Comparison of ENCODE assay signal across 29 cellular contexts in genomic region chr22:20458530-20459151, GRCh38. TPM values are rescaled to one million over a fixed set of nuclear protein-coding genes. Genes with fewer than 3 reads are reported as not detected.
DNase-seq lines count a peak whose midpoint lies in the region; ATAC-seq, FAIRE-seq and TF ChIP-seq lines count a peak whose summit lies in the region.
"Had no signal": no experiment of that assay in that cellular context is flagged by ENCODE, and none has a peak within 500 bp of the region (broad histone marks: within the 10 kb centered on the region; RNA-seq: fewer than 3 reads in every experiment).

No MANE protein-coding gene starts in this region.

- TF ChIP-seq CTCF in K562 (IDR thresholded peaks at IDR 0.05 in 2 of 3, conservative IDR thresholded peaks at IDR 0.05 in 1 of 3; ENCODE audit: insufficient read depth in 2 of 3, low read depth in 1 of 3, low read length in 3 of 3) (no peak), neural crest cell (conservative IDR thresholded peaks at IDR 0.05) (no peak), upper lobe of right lung (IDR thresholded peaks at IDR 0.05) (no peak)

- H3K36me3 Mint-ChIP-seq in activated naive CD8-positive, alpha-beta T cell treated with anti-CD3 and anti-CD28 coated beads, Interleukin-2, amount 10 ng/mL, durations not matched to agents 7 days and 5 days, result peaks cover 19% of the 10 kb centered on the region
- H3K36me3 Mint-ChIP-seq in activated naive CD8-positive, alpha-beta T cell treated with anti-CD3 and anti-CD28 coated beads for 36 hours, result peaks cover 9% of the 10 kb centered on the region
- H3K36me3 Mint-ChIP-seq in neural crest cell (ENCODE audit: low read depth), result peaks cover 10% of the 10 kb centered on the region

- no peaks in the 10 kb centered on the region for H3K27me3 Mint-ChIP-seq in activated naive CD8-positive, alpha-beta T cell treated with anti-CD3 and anti-CD28 coated beads, Interleukin-2, amount 10 ng/mL, durations not matched to agents 7 days and 5 days
- H3K27me3 Mint-ChIP-seq in activated naive CD8-positive, alpha-beta T cell treated with anti-CD3 and anti-CD28 coated beads for 36 hours, result no peaks in the 10 kb centered on the region
- no peaks in the 10 kb centered on the region for H3K27me3 Mint-ChIP-seq in neural crest cell (ENCODE audit: low read depth)
- H3K27me3 Mint-ChIP-seq: CD8-positive, alpha-beta memory T cell; IgD-negative memory B cell had no signal

- no peaks in the 10 kb centered on the region for H3K9me1 ChIP-seq in K562 (ENCODE audit: control insufficient read depth, insufficient read depth, low read length)

- H3K4me1 Mint-ChIP-seq in activated naive CD8-positive, alpha-beta T cell treated with anti-CD3 and anti-CD28 coated beads, Interleukin-2, amount 10 ng/mL, durations not matched to agents 7 days and 5 days, result peaks cover 23% of the 10 kb centered on the region
- H3K4me1 Mint-ChIP-seq in activated naive CD8-positive, alpha-beta T cell treated with anti-CD3 and anti-CD28 coated beads for 36 hours, result peaks cover 32% of the 10 kb centered on the region
- peaks cover 26% of the 10 kb centered on the region for H3K4me1 Mint-ChIP-seq in neural crest cell

- FAIRE-seq in K562 (lab: Jason Lieb, UNC), result no peak
- FAIRE-seq: G401.6, GM12892 had no signal

- in situ Hi-C loops in K562 (cut with MboI), result loop anchor here (5.0 kb wide), 2 partner anchors 36 to 301 kb away; no protein-coding TSS in a partner anchor

- H3K9me3 ChIP-seq in K562 (replicated peaks; ENCODE audit: control insufficient read depth, insufficient read depth, low read depth, low read length) (no peaks in the 10 kb centered on the region), upper lobe of right lung (no peaks in the 10 kb centered on the region)

- H3K27me3 ChIP-seq in K562 (ENCODE audit: control insufficient read depth in 2 of 2, insufficient read depth in 2 of 2, low read length in 2 of 2), result peaks cover 0 to under 1% of the 10 kb centered on the region in 2 experiments; a peak in 2 of 5 replicates
- no peaks in the 10 kb centered on the region for H3K27me3 ChIP-seq in upper lobe of right lung

- peaks cover 16% of the 10 kb centered on the region for H4K20me1 ChIP-seq in K562 (replicated peaks; ENCODE audit: control insufficient read depth, insufficient read depth, low read length)

- H3K4me3 Mint-ChIP-seq in activated naive CD8-positive, alpha-beta T cell treated with anti-CD3 and anti-CD28 coated beads, Interleukin-2, amount 10 ng/mL, durations not matched to agents 7 days and 5 days, result no peak overlapping the region
- no peak overlapping the region for H3K4me3 Mint-ChIP-seq in activated naive CD8-positive, alpha-beta T cell treated with anti-CD3 and anti-CD28 coated beads for 36 hours
- peak overlapping the region; percentile 12 for H3K4me3 Mint-ChIP-seq in neural crest cell
- H3K4me3 Mint-ChIP-seq: CD8-positive, alpha-beta memory T cell; HFFc6; IgD-negative memory B cell had no signal

- H3K4me2 ChIP-seq in K562 (ENCODE audit: insufficient read depth, low read length), result no peak overlapping the region

- H2AFZ ChIP-seq in K562 (ENCODE audit: low read depth, low read length), result no peak overlapping the region

- 25% methylated on average over 8 of the region's 8 CpGs for WGBS in K562 (ENCODE audit: insufficient coverage, low coverage, missing lambda C conversion rate)

- POLR2A ChIA-PET in activated naive CD8-positive, alpha-beta T cell treated with anti-CD3 and anti-CD28 coated beads, Interleukin-2, amount 10 ng/mL, durations not matched to agents 7 days and 5 days (lab: Charles Lee), result interaction anchor here (0.7 to 0.9 kb wide), 2 partner anchors 49 to 77 kb away, joined by 3 to 7 read pairs; partner anchors contain the start of gene MED15
- POLR2A ChIA-PET in K562 (lab: Yijun Ruan, JAX), result interaction anchor here (0.6 to 1.7 kb wide), 6 partner anchors 9 to 89 kb away, joined by 3 to 10 read pairs (median 4); no protein-coding TSS in a partner anchor

- H3K4me3 ChIP-seq in K562 (no peak overlapping the region), upper lobe of right lung (no peak overlapping the region)

- CTCF ChIA-PET in K562 (lab: Yijun Ruan, JAX; ENCODE audit: low intra/inter-chr PET ratio), result no interaction called here

- no peak for DNase-seq in activated naive CD8-positive, alpha-beta T cell treated with anti-CD3 and anti-CD28 coated beads, Interleukin-2, amount 10 ng/mL, durations not matched to agents 7 days and 5 days
- no peak for DNase-seq in activated naive CD8-positive, alpha-beta T cell treated with anti-CD3 and anti-CD28 coated beads for 36 hours
- no peak for DNase-seq in K562 (ENCODE audit: extremely low read depth in 1 of 4, low spot score in 3 of 4)
- DNase-seq in neural crest cell (ENCODE audit: low read depth, low spot score), result no peak
- peak; percentile 51 for DNase-seq in upper lobe of right lung
- no peak for DNase-seq in activated naive CD4-positive, alpha-beta T cell (lab: John Stamatoyannopoulos, UW)
- DNase-seq: 8988T; AML-193; C1 segment of cervical spinal cord; Calu3; CD8-positive, alpha-beta memory T cell; H7; HFFc6; Karpas-422; MV-4-11; NCI-H1105 treated with DMSO at 0.1 percent for 48 hours; NCI-H2029 treated with DMSO at 0.1 percent for 48 hours; NCI-H2171; NCI-H345; NCI-H524; NCI-H774; NK-92 treated with Interleukin-12 subunit alpha and Interleukin-12 subunit beta, amount 100 ng/mL, for 24 hours; SIG-M5 had no signal

- no peak for TF ChIP-seq EP300 in K562 (IDR thresholded peaks at IDR 0.05; ENCODE audit: low read length)

- H3K27ac Mint-ChIP-seq in activated naive CD8-positive, alpha-beta T cell treated with anti-CD3 and anti-CD28 coated beads, Interleukin-2, amount 10 ng/mL, durations not matched to agents 7 days and 5 days, result peak overlapping the region; percentile 32
- H3K27ac Mint-ChIP-seq in activated naive CD8-positive, alpha-beta T cell treated with anti-CD3 and anti-CD28 coated beads for 36 hours, result no peak overlapping the region
- no peak overlapping the region for H3K27ac Mint-ChIP-seq in neural crest cell (ENCODE audit: unreplicated experiment)
- H3K27ac Mint-ChIP-seq: HFFc6 had no signal

- H3K27ac ChIP-seq in K562 (ENCODE audit: extremely low read depth, low read depth, low read length), result no peak overlapping the region
- no peak overlapping the region for H3K27ac ChIP-seq in upper lobe of right lung
- H3K27ac ChIP-seq: RWPE1 had no signal

- no peaks in the 10 kb centered on the region for H3K79me2 ChIP-seq in K562 (ENCODE audit: control insufficient read depth, insufficient read depth, low read length)

- TF ChIP-seq POLR2A in K562 (conservative IDR thresholded peaks at IDR 0.05), result no peak

- no peak for ATAC-seq in activated naive CD8-positive, alpha-beta T cell treated with anti-CD3 and anti-CD28 coated beads, Interleukin-2, amount 10 ng/mL, durations not matched to agents 7 days and 5 days (ENCODE audit: low read depth)
- ATAC-seq in K562, result no peak
- no peak for ATAC-seq in upper lobe of right lung
- ATAC-seq in HG03280 (IDR thresholded peaks at IDR 0.05; ENCODE audit: unreplicated experiment), result no peak
- no peak for ATAC-seq in HG02885 (IDR thresholded peaks at IDR 0.05; ENCODE audit: poor library complexity, unreplicated experiment)

- no TSS peak for BruUV-seq in K562 (replicated peaks; lab: Mats Ljungman, UMichigan)

- H3K36me3 ChIP-seq in K562 (ENCODE audit: control insufficient read depth, insufficient read depth, low read length), result no peaks in the 10 kb centered on the region
- peaks cover 23% of the 10 kb centered on the region for H3K36me3 ChIP-seq in upper lobe of right lung

- H3K9ac ChIP-seq in K562 (ENCODE audit: insufficient read depth in 1 of 2, low read depth in 2 of 2, low read length in 2 of 2), result peak overlapping the region in 1 of 2 experiments; percentile 7; a peak in 1 of 4 replicates

- H3K9me3 Mint-ChIP-seq in activated naive CD8-positive, alpha-beta T cell treated with anti-CD3 and anti-CD28 coated beads, Interleukin-2, amount 10 ng/mL, durations not matched to agents 7 days and 5 days, result no peaks in the 10 kb centered on the region
- no peaks in the 10 kb centered on the region for H3K9me3 Mint-ChIP-seq in activated naive CD8-positive, alpha-beta T cell treated with anti-CD3 and anti-CD28 coated beads for 36 hours
- no peaks in the 10 kb centered on the region for H3K9me3 Mint-ChIP-seq in neural crest cell
- H3K9me3 Mint-ChIP-seq: CD8-positive, alpha-beta memory T cell; HFFc6; IgD-negative memory B cell had no signal

- H3K4me1 ChIP-seq in K562 (replicated peaks in 1 of 2; ENCODE audit: control insufficient read depth in 2 of 2, insufficient read depth in 2 of 2, low read length in 2 of 2) (no peaks in the 10 kb centered on the region; a peak in 2 of 5 replicates), upper lobe of right lung (peaks cover 11% of the 10 kb centered on the region)

- intact Hi-C loops in K562 (cut with micrococcal nuclease) (loop anchor here (5.0 kb wide), 1 partner anchor 161 kb away; no protein-coding TSS in a partner anchor), upper lobe of right lung (cut with DNase I) (loop anchor here (5.0 kb wide), 1 partner anchor 41 kb away; no protein-coding TSS in a partner anchor)

- no peak for TF ChIP-seq RAD21 in K562 (CRISPR knock-in tag; conservative IDR thresholded peaks at IDR 0.05 in 1 of 2, IDR thresholded peaks at IDR 0.05 in 1 of 2)

RNA-seq across cellular contexts. Expression of gene SCARF2, which starts 21.0 kb away (rescaled TPM):
- 1 to 10 TPM; 1.5 to 1.7 TPM for total RNA-seq in activated naive CD8-positive, alpha-beta T cell treated with anti-CD3 and anti-CD28 coated beads, Interleukin-2, amount 10 ng/mL, durations not matched to agents 7 days and 5 days
- total RNA-seq in activated naive CD8-positive, alpha-beta T cell treated with anti-CD3 and anti-CD28 coated beads for 36 hours, result under 1 TPM; 0.14 to 0.16 TPM
- 0.65 TPM in 1 of 2 replicates, not detected in the other for total RNA-seq in K562 (2011; cell fraction: chromatin; rRNA removed; ENCODE audit: low replicate concordance)
- total RNA-seq in K562 (2011; cell fraction: nucleolus; rRNA removed), result 0.50 and 0.92 TPM in 2 replicates
- 0.15 TPM in 2 replicates for total RNA-seq in K562 (2011; cell fraction: nucleoplasm; rRNA removed)
- total RNA-seq in K562 (2014; rRNA removed) (0.20 and 0.32 TPM in 2 replicates), K562 (2014; rRNA removed; fragmentation: Illumina TruSeq; extraction: Trizol) (not detected in 2 replicates), K562 (2015; rRNA removed; fragmentation: Illumina TruSeq; extraction: Trizol) (not detected in 2 replicates), K562 (2021) (0.13 and 0.29 TPM in 2 replicates), neural crest cell (23.1 and 23.4 TPM in 2 replicates), upper lobe of right lung (24.0 TPM)
- polyA plus RNA-seq in K562 (2011; rRNA removed) (0.06 and 0.26 TPM in 2 replicates), K562 (2014; fragmentation: Illumina TruSeq; extraction: Trizol) (not detected in 2 replicates), K562 (2014; fragmentation: Nextera tagmentation; extraction: Ambion mirVana) (not detected), K562 (2014; rRNA removed) (0.13 and 0.23 TPM in 2 replicates)
- 0.15 and 0.25 TPM in 2 replicates for polyA plus RNA-seq in K562 (2011; cell fraction: cytosol; rRNA removed)
- 0.61 and 0.65 TPM in 2 replicates for polyA plus RNA-seq in K562 (2011; cell fraction: nucleus; rRNA removed)
- polyA plus RNA-seq in K562 (2012), result 0.21 and 1.3 TPM in 2 replicates
- not detected in 2 replicates for polyA minus RNA-seq in K562 (2011; rRNA and poly(A)+ RNA removed)
- polyA minus RNA-seq in K562 (2011; cell fraction: cytosol; rRNA and poly(A)+ RNA removed), result not detected in 2 replicates
- polyA minus RNA-seq in K562 (2011; cell fraction: nucleus; rRNA and poly(A)+ RNA removed), result 0.22 and 0.27 TPM in 2 replicates

RNA-seq across cellular contexts. Expression of gene KLHL22, which starts 37.0 kb away (rescaled TPM):
- 10 to 100 TPM; 31.7 to 37.3 TPM for total RNA-seq in activated naive CD8-positive, alpha-beta T cell treated with anti-CD3 and anti-CD28 coated beads, Interleukin-2, amount 10 ng/mL, durations not matched to agents 7 days and 5 days
- total RNA-seq in activated naive CD8-positive, alpha-beta T cell treated with anti-CD3 and anti-CD28 coated beads for 36 hours, result 10 to 100 TPM; 11.2 to 12.3 TPM
- 116 and 152 TPM in 2 replicates for total RNA-seq in K562 (2011; cell fraction: chromatin; rRNA removed; ENCODE audit: low replicate concordance)
- total RNA-seq in K562 (2011; cell fraction: nucleolus; rRNA removed), result 68.5 and 75.0 TPM in 2 replicates
- 88.1 and 101 TPM in 2 replicates for total RNA-seq in K562 (2011; cell fraction: nucleoplasm; rRNA removed)
- total RNA-seq in K562 (2014; rRNA removed) (15.1 and 15.6 TPM in 2 replicates), K562 (2014; rRNA removed; fragmentation: Illumina TruSeq; extraction: Trizol) (13.5 and 15.3 TPM in 2 replicates), K562 (2015; rRNA removed; fragmentation: Illumina TruSeq; extraction: Trizol) (15.2 and 15.7 TPM in 2 replicates), K562 (2021) (20.1 and 21.1 TPM in 2 replicates), neural crest cell (42.5 and 48.9 TPM in 2 replicates), upper lobe of right lung (23.3 TPM)
- polyA plus RNA-seq in K562 (2011; rRNA removed) (25.6 and 43.0 TPM in 2 replicates), K562 (2014; fragmentation: Illumina TruSeq; extraction: Trizol) (15.4 and 16.5 TPM in 2 replicates), K562 (2014; fragmentation: Nextera tagmentation; extraction: Ambion mirVana) (1 to 10 TPM; 1.3 to 1.8 TPM), K562 (2014; rRNA removed) (15.8 and 18.6 TPM in 2 replicates)
- 24.5 and 36.2 TPM in 2 replicates for polyA plus RNA-seq in K562 (2011; cell fraction: cytosol; rRNA removed)
- 73.7 and 92.5 TPM in 2 replicates for polyA plus RNA-seq in K562 (2011; cell fraction: nucleus; rRNA removed)
- 15.0 and 42.6 TPM in 2 replicates for polyA plus RNA-seq in K562 (2012)
- polyA minus RNA-seq in K562 (2011; rRNA and poly(A)+ RNA removed), result 24.1 and 42.3 TPM in 2 replicates
- polyA minus RNA-seq in K562 (2011; cell fraction: cytosol; rRNA and poly(A)+ RNA removed), result 13.4 and 21.4 TPM in 2 replicates
- 36.2 and 65.9 TPM in 2 replicates for polyA minus RNA-seq in K562 (2011; cell fraction: nucleus; rRNA and poly(A)+ RNA removed)

RNA-seq across cellular contexts. Expression of gene MED15, which starts 48.8 kb away (rescaled TPM):
- 100 to 1,000 TPM; 227 to 233 TPM for total RNA-seq in activated naive CD8-positive, alpha-beta T cell treated with anti-CD3 and anti-CD28 coated beads, Interleukin-2, amount 10 ng/mL, durations not matched to agents 7 days and 5 days
- 10 to 100 TPM; 91.1 to 91.8 TPM for total RNA-seq in activated naive CD8-positive, alpha-beta T cell treated with anti-CD3 and anti-CD28 coated beads for 36 hours
- total RNA-seq in K562 (2011; cell fraction: chromatin; rRNA removed; ENCODE audit: low replicate concordance), result 482 and 971 TPM in 2 replicates
- 663 TPM in 2 replicates for total RNA-seq in K562 (2011; cell fraction: nucleolus; rRNA removed)
- 469 and 476 TPM in 2 replicates for total RNA-seq in K562 (2011; cell fraction: nucleoplasm; rRNA removed)
- total RNA-seq in K562 (2014; rRNA removed) (72.6 and 103 TPM in 2 replicates), K562 (2014; rRNA removed; fragmentation: Illumina TruSeq; extraction: Trizol) (26.1 and 26.4 TPM in 2 replicates), K562 (2015; rRNA removed; fragmentation: Illumina TruSeq; extraction: Trizol) (59.2 and 60.1 TPM in 2 replicates), K562 (2021) (264 and 271 TPM in 2 replicates), neural crest cell (78.6 and 84.5 TPM in 2 replicates), upper lobe of right lung (96.9 TPM)
- polyA plus RNA-seq in K562 (2011; rRNA removed) (40.4 and 111 TPM in 2 replicates), K562 (2014; fragmentation: Illumina TruSeq; extraction: Trizol) (76.0 and 122 TPM in 2 replicates), K562 (2014; fragmentation: Nextera tagmentation; extraction: Ambion mirVana) (1 to 10 TPM; 4.0 to 5.2 TPM), K562 (2014; rRNA removed) (102 and 130 TPM in 2 replicates)
- 75.5 and 117 TPM in 2 replicates for polyA plus RNA-seq in K562 (2011; cell fraction: cytosol; rRNA removed)
- polyA plus RNA-seq in K562 (2011; cell fraction: nucleus; rRNA removed), result 369 and 471 TPM in 2 replicates
- polyA plus RNA-seq in K562 (2012), result 148 and 229 TPM in 2 replicates
- polyA minus RNA-seq in K562 (2011; rRNA and poly(A)+ RNA removed), result 98.8 and 108 TPM in 2 replicates
- 188 and 326 TPM in 2 replicates for polyA minus RNA-seq in K562 (2011; cell fraction: cytosol; rRNA and poly(A)+ RNA removed)
- polyA minus RNA-seq in K562 (2011; cell fraction: nucleus; rRNA and poly(A)+ RNA removed), result 310 and 409 TPM in 2 replicates
